11 cellular contexts compared by ENCODE assay signal in the genomic region with DNA sequence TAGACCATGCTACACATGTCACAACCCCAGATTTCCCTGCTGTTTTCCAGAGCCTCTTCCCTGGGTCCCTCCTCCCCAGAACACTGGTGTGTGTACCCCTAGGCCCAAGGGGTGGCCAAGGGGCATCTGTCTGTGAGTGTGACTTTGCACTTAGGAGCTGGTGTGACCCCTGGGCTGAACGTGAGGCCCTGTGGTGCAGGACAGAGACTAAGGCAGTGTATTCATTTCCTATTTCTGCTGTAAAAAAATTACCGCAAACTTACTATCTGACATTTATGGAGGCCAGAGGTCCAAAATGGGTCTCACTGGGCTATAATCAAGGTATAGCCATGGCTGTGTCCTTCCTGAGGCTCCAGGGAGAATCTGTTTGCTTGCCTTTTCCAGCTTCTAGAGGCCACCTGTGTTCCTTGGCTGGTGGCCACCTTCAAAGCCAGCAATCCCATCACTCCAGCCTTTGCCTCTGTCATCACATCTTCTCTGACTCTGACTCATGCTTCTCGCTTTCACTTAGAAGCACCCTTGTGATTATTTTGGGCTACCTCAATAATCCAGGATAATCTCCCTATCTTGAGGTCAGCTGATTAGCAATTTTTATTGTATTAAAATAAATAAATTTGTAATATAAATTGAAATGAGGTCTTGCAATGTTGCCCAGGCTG. TPM values are rescaled to one million over a fixed set of nuclear protein-coding genes. Genes with fewer than 3 reads are reported as not detected.
DNase-seq lines count a peak whose midpoint lies in the region; TF ChIP-seq lines count a peak whose summit lies in the region.
"Had no signal": no experiment of that assay in that cellular context is flagged by ENCODE, and none has a peak within 500 bp of the region (broad histone marks: within the 10 kb centered on the region; RNA-seq: fewer than 3 reads in every experiment).

No MANE protein-coding gene starts in this region.

- H3K4me1 ChIP-seq in tibial nerve (no peaks in the 10 kb centered on the region), esophagus squamous epithelium (no peaks in the 10 kb centered on the region)
- H3K4me1 ChIP-seq: Caco-2, SJCRH30 had no signal

- TF ChIP-seq POLR2A in tibial nerve (IDR thresholded peaks at IDR 0.05) = no peak
- TF ChIP-seq POLR2A in esophagus squamous epithelium (IDR thresholded peaks at IDR 0.05) = no peak

- no peak overlapping the region for H3K4me3 ChIP-seq in cardiac fibroblast (replicated peaks in 1 of 2; ENCODE audit: low read depth in 2 of 2, low read length in 2 of 2)
- no peak overlapping the region for H3K4me3 ChIP-seq in skeletal muscle cell (ENCODE audit: low read depth, low read length)
- no peak overlapping the region for H3K4me3 ChIP-seq in tibial nerve
- no peak overlapping the region for H3K4me3 ChIP-seq in esophagus squamous epithelium
- H3K4me3 ChIP-seq: SJCRH30 had no signal

- H3K27ac ChIP-seq in tibial nerve (no peak overlapping the region), esophagus squamous epithelium (no peak overlapping the region)
- H3K27ac ChIP-seq: SJCRH30 had no signal

- DNase-seq in HCEC 1CT = peak; percentile 33
- peak; percentile 8 for DNase-seq in NCI-H69 (lab: John Stamatoyannopoulos, UW)
- peak; percentile 39 to 68 for DNase-seq in cardiac fibroblast (ENCODE audit: low read depth in 2 of 2)
- DNase-seq in skeletal muscle cell (ENCODE audit: low read depth) = peak; percentile 18
- no peak for DNase-seq in HEK293T (ENCODE audit: extremely low spot score)
- no peak for DNase-seq in tibial nerve (ENCODE audit: low spot score in 2 of 2)
- no peak for DNase-seq in esophagus squamous epithelium (lab: John Stamatoyannopoulos, UW)
- DNase-seq: activated CD4-positive, CD25-positive, alpha-beta regulatory T cell; activated T-cell treated with anti-CD3 and anti-CD28 coated beads, Interleukin-2, amount 50 U/mL, for 48 hours had no signal

- TF ChIP-seq CTCF in cardiac fibroblast (IDR thresholded peaks at IDR 0.05; ENCODE audit: low read depth, low read length) = no peak
- TF ChIP-seq CTCF in tibial nerve (IDR thresholded peaks at IDR 0.05) = no peak
- no peak for TF ChIP-seq CTCF in esophagus squamous epithelium (IDR thresholded peaks at IDR 0.05)

- H3K27me3 ChIP-seq in tibial nerve (no peaks in the 10 kb centered on the region), esophagus squamous epithelium (no peaks in the 10 kb centered on the region)
- H3K27me3 ChIP-seq: SJCRH30 had no signal

- no peaks in the 10 kb centered on the region for H3K36me3 ChIP-seq in tibial nerve
- peaks cover 0 to 7% (median 3%) of the 10 kb centered on the region in 3 donors for H3K36me3 ChIP-seq in esophagus squamous epithelium
- H3K36me3 ChIP-seq: SJCRH30 had no signal

- 81 to 84% methylated on average over 3 of the region's 3 CpGs for WGBS in tibial nerve, 2 donors
- WGBS in esophagus squamous epithelium, 2 donors = 67 to 72% methylated on average over 3 of the region's 3 CpGs

- no peaks in the 10 kb centered on the region for H3K9me3 ChIP-seq in tibial nerve
- no peaks in the 10 kb centered on the region for H3K9me3 ChIP-seq in esophagus squamous epithelium
- H3K9me3 ChIP-seq: Caco-2, SJCRH30 had no signal

- CTCF ChIA-PET in HEK293T (lab: Yijun Ruan, JAX) = interaction anchor here (0.6 to 1.1 kb wide), 2 partner anchors 9 to 39 kb away, joined by 3 to 6 read pairs; no protein-coding TSS in a partner anchor

- POLR2A ChIA-PET in HEK293T (lab: Yijun Ruan, JAX) = interaction anchor here (0.9 kb wide), 1 partner anchor 28 kb away, joined by 3 read pairs; the partner anchor contains the start of gene RPL11

- no peak for TF ChIP-seq EP300 in tibial nerve (IDR thresholded peaks at IDR 0.05)

- intact Hi-C loops in esophagus squamous epithelium (cut with DNase I) = no loop called here

TF ChIP-seq in HEK293T, 16 proteins besides CTCF, POLR2A, EP300 and RAD21:
- no peak for TF ChIP-seq CTBP1 (IDR thresholded peaks at IDR 0.05; ENCODE audit: borderline replicate concordance)
- TF ChIP-seq BHLHE40 (IDR thresholded peaks at IDR 0.05; ENCODE audit: borderline replicate concordance) = no peak
- TF ChIP-seq ELF4 (IDR thresholded peaks at IDR 0.05) = no peak
- TF ChIP-seq SUZ12 (IDR thresholded peaks at IDR 0.05) = no peak
- TF ChIP-seq LEF1 (IDR thresholded peaks at IDR 0.05; ENCODE audit: borderline replicate concordance) = no peak

RNA-seq across cellular contexts. Expression of gene ELOA, which starts 24.0 kb away (rescaled TPM):
- total RNA-seq in tibial nerve (10 to 100 TPM; 21.4 to 32.7 (median 23.7) TPM), esophagus squamous epithelium (10 to 100 TPM; 37.8 to 44.0 (median 41.2) TPM)

RNA-seq across cellular contexts. Expression of gene RPL11, which starts 27.7 kb away (rescaled TPM):
- total RNA-seq in tibial nerve (100 to 1,000 TPM; 739 to 843 (median 765) TPM), esophagus squamous epithelium (1,000 to 10,000 TPM in 2 of 4 donors, 100 to 1,000 TPM in 2; 698 to 1,431 (median 989) TPM)

RNA-seq across cellular contexts. Expression of gene PITHD1, which starts 58.9 kb away (rescaled TPM):
- 100 to 1,000 TPM in 1 of 4 donors, 10 to 100 TPM in 3; 64.2 to 105 (median 68.0) TPM for total RNA-seq in tibial nerve
- total RNA-seq in esophagus squamous epithelium = 10 to 100 TPM; 57.4 to 86.3 (median 78.0) TPM

Comparison
In these comparisons a context has a peak if more than half of its experiments do, and no peak if none do; other contexts are left out.
1. DNase-seq: peak in HCEC 1CT (single experiment), NCI-H69 (single experiment), cardiac fibroblast (2 of 2) and skeletal muscle cell (single experiment); none in HEK293T (single experiment), tibial nerve (0 of 2) and esophagus squamous epithelium (single experiment).